Comparison of ENCODE assay signal across 20 cellular contexts in genomic region chr2:217421834-217422233, GRCh38.
"Had no signal": no experiment of that assay in that cellular context is flagged by ENCODE, and none has a peak within 500 bp of the region (broad histone marks: within the 10 kb centered on the region; RNA-seq: fewer than 3 reads in every experiment).

No MANE protein-coding gene starts in this region.

- H3K4me1 ChIP-seq: left ventricle myocardium inferior, upper lobe of left lung had no signal

- ATAC-seq: activated CD4-positive, alpha-beta T cell treated with anti-CD3 and anti-CD28 coated beads for 36 hours; activated CD8-positive, alpha-beta memory T cell treated with anti-CD3 and anti-CD28 coated beads, Interleukin-2, amount 10 ng/mL, durations not matched to agents 7 days and 5 days; gastrocnemius medialis; heart left ventricle had no signal

- H3K9me3 Mint-ChIP-seq: central memory CD8-positive, alpha-beta T cell; T-helper 2 cell treated with Interferon-gamma antibody and Interleukin-4, amounts not matched to agents 5 μg/mL and 100 μg/mL, for 36 hours had no signal

- DNase-seq: activated CD4-positive, alpha-beta T cell treated with anti-CD3 and anti-CD28 coated beads for 36 hours; activated CD4-positive, alpha-beta T cell treated with anti-CD3 and anti-CD28 coated beads, Interleukin-2, amount 50 U/mL, for 48 hours; activated CD8-positive, alpha-beta memory T cell treated with anti-CD3 and anti-CD28 coated beads, Interleukin-2, amount 10 ng/mL, durations not matched to agents 7 days and 5 days; activated naive CD4-positive, alpha-beta T cell; aorta; brain microvascular endothelial cell; erythroblast; gastrocnemius medialis; heart left ventricle; left ventricle myocardium inferior; mammary epithelial cell; occipital lobe; stimulated activated CD4-positive, alpha-beta T cell treated with anti-CD3 and anti-CD28 coated beads, Interleukin-12 subunit alpha, Interleukin-12 subunit beta, amount 100 ng/mL, for 4 hours; stimulated activated CD4-positive, alpha-beta T cell treated with anti-CD3 and anti-CD28 coated beads, Interleukin-2, amount 100 ng/mL, for 24 hours; stomach; testis; upper lobe of left lung had no signal

- H3K27ac Mint-ChIP-seq: activated CD4-positive, alpha-beta T cell treated with anti-CD3 and anti-CD28 coated beads for 36 hours; activated CD8-positive, alpha-beta memory T cell treated with anti-CD3 and anti-CD28 coated beads, Interleukin-2, amount 10 ng/mL, durations not matched to agents 7 days and 5 days; T-helper 2 cell treated with Interferon-gamma antibody and Interleukin-4, amounts not matched to agents 5 μg/mL and 100 μg/mL, for 36 hours had no signal

- H3K36me3 ChIP-seq: brain microvascular endothelial cell, gastrocnemius medialis, upper lobe of left lung had no signal

- H3K36me3 Mint-ChIP-seq: activated CD8-positive, alpha-beta memory T cell treated with anti-CD3 and anti-CD28 coated beads, Interleukin-2, amount 10 ng/mL, durations not matched to agents 7 days and 5 days had no signal

- H3K27me3 ChIP-seq: brain microvascular endothelial cell, gastrocnemius medialis, heart left ventricle, stomach, testis, upper lobe of left lung had no signal

- H3K4me3 ChIP-seq: coronary artery, gastrocnemius medialis, heart left ventricle, left ventricle myocardium inferior, stomach, testis, upper lobe of left lung had no signal

- H3K9me3 ChIP-seq: gastrocnemius medialis, stomach, testis, upper lobe of left lung had no signal

- H3K4me1 Mint-ChIP-seq: activated CD4-positive, alpha-beta T cell treated with anti-CD3 and anti-CD28 coated beads for 36 hours; activated CD8-positive, alpha-beta memory T cell treated with anti-CD3 and anti-CD28 coated beads, Interleukin-2, amount 10 ng/mL, durations not matched to agents 7 days and 5 days; central memory CD8-positive, alpha-beta T cell had no signal

- H3K27ac ChIP-seq: brain microvascular endothelial cell, gastrocnemius medialis, left ventricle myocardium inferior, testis, upper lobe of left lung had no signal

- H3K27me3 Mint-ChIP-seq: activated CD8-positive, alpha-beta memory T cell treated with anti-CD3 and anti-CD28 coated beads, Interleukin-2, amount 10 ng/mL, durations not matched to agents 7 days and 5 days; central memory CD8-positive, alpha-beta T cell had no signal

- H3K4me3 Mint-ChIP-seq: activated CD4-positive, alpha-beta T cell treated with anti-CD3 and anti-CD28 coated beads for 36 hours; activated CD8-positive, alpha-beta memory T cell treated with anti-CD3 and anti-CD28 coated beads, Interleukin-2, amount 10 ng/mL, durations not matched to agents 7 days and 5 days; central memory CD8-positive, alpha-beta T cell; T-helper 2 cell treated with Interferon-gamma antibody and Interleukin-4, amounts not matched to agents 5 μg/mL and 100 μg/mL, for 36 hours had no signal
